8 cellular contexts compared by ENCODE assay signal in genomic region chr17:61928101-61928436, GRCh38. TPM values are rescaled to one million over a fixed set of nuclear protein-coding genes. Genes with fewer than 3 reads are reported as not detected.
DNase-seq lines count a peak whose midpoint lies in the region; ATAC-seq and TF ChIP-seq lines count a peak whose summit lies in the region.

No MANE protein-coding gene starts in this region.

- POLR2A ChIA-PET in activated B cell treated with CpG ODN at 0.5 μM for 24 hours (lab: Charles Lee) = interaction anchor here (1.2 kb wide), 1 partner anchor 137 kb away, joined by 3 read pairs; the partner anchor contains the start of gene MED13

- H3K4me3 Mint-ChIP-seq in activated T-cell treated with anti-CD3 and anti-CD28 coated beads, Interleukin-2, amount 50 U/mL, for 4 hours = peak overlapping the region; percentile 91
- peak overlapping the region; percentile 90 for H3K4me3 Mint-ChIP-seq in activated B cell treated with CpG ODN at 0.5 μM for 24 hours

- no peak for ATAC-seq in activated T-cell treated with anti-CD3 and anti-CD28 coated beads, Interleukin-2, amount 50 U/mL, for 4 hours
- ATAC-seq in activated B cell treated with CpG ODN at 0.5 μM for 24 hours (ENCODE audit: low read depth) (peak; percentile 1), sciatic nerve (no peak)

- H3K4me1 ChIP-seq in iPS-20b (ENCODE audit: insufficient read depth, low read length) (no peaks in the 10 kb centered on the region; the same call in 1 of the 2 replicates), thyroid gland (peaks cover 3 to 9% of the 10 kb centered on the region in 2 donors)

- H3K27ac ChIP-seq in iPS-20b (ENCODE audit: low read length) (peak overlapping the region; percentile 52), thyroid gland (peak overlapping the region; percentile 68 to 77 (median 70))

- TF ChIP-seq CTCF in activated B cell treated with CpG ODN at 0.5 μM for 24 hours (IDR thresholded peaks at IDR 0.05) = no peak
- peak in 1 of 6 experiments; percentile 2 for TF ChIP-seq CTCF in thyroid gland (IDR thresholded peaks at IDR 0.05)

- H3K9ac ChIP-seq in iPS-20b (ENCODE audit: low read depth, low read length) = peak overlapping the region; percentile 93; the same call in 1 of the 2 replicates

- H3K27me3 ChIP-seq in iPS-20b (ENCODE audit: insufficient read depth, low read length) (no peaks in the 10 kb centered on the region), thyroid gland (no peaks in the 10 kb centered on the region)

- peaks cover 18% of the 10 kb centered on the region for H3K4me1 Mint-ChIP-seq in activated T-cell treated with anti-CD3 and anti-CD28 coated beads, Interleukin-2, amount 50 U/mL, for 4 hours (ENCODE audit: low read depth)
- H3K4me1 Mint-ChIP-seq in activated B cell treated with CpG ODN at 0.5 μM for 24 hours = peaks cover 17% of the 10 kb centered on the region

- no peak for DNase-seq in activated T-cell treated with anti-CD3 and anti-CD28 coated beads, Interleukin-2, amount 50 U/mL, for 4 hours
- DNase-seq in activated T-cell treated with anti-CD3 and anti-CD28 coated beads, Interleukin-2, amount 50 U/mL, for 1 hour = no peak
- DNase-seq in activated B cell treated with CpG ODN at 0.5 μM for 24 hours = no peak
- DNase-seq in thyroid gland = no peak
- no peak for DNase-seq in GF-D8 (lab: John Stamatoyannopoulos, UW)
- no peak for DNase-seq in glomerular visceral epithelial cell (ENCODE audit: extremely low spot score)
- no peak for DNase-seq in sciatic nerve (ENCODE audit: low spot score)

- WGBS in thyroid gland, 2 donors = 41 to 49% methylated on average over 4 of the region's 4 CpGs

- no peak for TF ChIP-seq POLR2A in thyroid gland (IDR thresholded peaks at IDR 0.05)

- peak overlapping the region; percentile 78 for H3K4me3 ChIP-seq in iPS-20b (ENCODE audit: low read length)
- H3K4me3 ChIP-seq in thyroid gland (replicated peaks in 1 of 3) = peak overlapping the region in 1 of 3 donors; percentile 49

- H3K9me3 ChIP-seq in iPS-20b (ENCODE audit: insufficient read depth, low read depth, low read length) = no peaks in the 10 kb centered on the region
- no peaks in the 10 kb centered on the region for H3K9me3 ChIP-seq in thyroid gland

- H3K36me3 ChIP-seq in iPS-20b (ENCODE audit: insufficient read depth, low read depth, low read length) = peaks cover 12% of the 10 kb centered on the region; the same call in 1 of the 2 replicates
- H3K36me3 ChIP-seq in thyroid gland = no peaks in the 10 kb centered on the region

- peak overlapping the region; percentile 93 for H3K27ac Mint-ChIP-seq in activated B cell treated with CpG ODN at 0.5 μM for 24 hours

- CTCF ChIA-PET in activated B cell treated with CpG ODN at 0.5 μM for 24 hours (lab: Charles Lee) = no interaction called here

- intact Hi-C loops in activated B cell treated with CpG ODN at 0.5 μM for 24 hours (cut with micrococcal nuclease) (loop anchor here (1.0 kb wide), 2 partner anchors 65 to 1251 kb away; partner anchors contain the start of genes BCAS3 and BRIP1), thyroid gland (cut with DNase I) (loop anchor here (10.0 kb wide), 1 partner anchor 137 kb away; the partner anchor contains the start of gene MED13), sciatic nerve (cut with DNase I) (no loop called here)

- peaks cover 4% of the 10 kb centered on the region for H3K27me3 Mint-ChIP-seq in activated T-cell treated with anti-CD3 and anti-CD28 coated beads, Interleukin-2, amount 50 U/mL, for 4 hours (ENCODE audit: low read depth)
- H3K27me3 Mint-ChIP-seq in activated B cell treated with CpG ODN at 0.5 μM for 24 hours = no peaks in the 10 kb centered on the region

- H3K36me3 Mint-ChIP-seq in activated T-cell treated with anti-CD3 and anti-CD28 coated beads, Interleukin-2, amount 50 U/mL, for 4 hours (ENCODE audit: insufficient read depth) = peaks cover 5% of the 10 kb centered on the region
- peaks cover 29% of the 10 kb centered on the region for H3K36me3 Mint-ChIP-seq in activated B cell treated with CpG ODN at 0.5 μM for 24 hours (ENCODE audit: low read depth)

- H3K9me3 Mint-ChIP-seq in activated T-cell treated with anti-CD3 and anti-CD28 coated beads, Interleukin-2, amount 50 U/mL, for 4 hours = no peaks in the 10 kb centered on the region
- no peaks in the 10 kb centered on the region for H3K9me3 Mint-ChIP-seq in activated B cell treated with CpG ODN at 0.5 μM for 24 hours

RNA-seq across cellular contexts. Expression of gene INTS2, which starts 0.3 kb away (rescaled TPM):
- 10 to 100 TPM; 23.2 to 24.2 (median 23.6) TPM for total RNA-seq in activated T-cell treated with anti-CD3 and anti-CD28 coated beads, Interleukin-2, amount 50 U/mL, for 4 hours
- total RNA-seq in activated B cell treated with CpG ODN at 0.5 μM for 24 hours (21.4 and 21.8 TPM in 2 replicates), thyroid gland (10 to 100 TPM; 10.9 to 16.1 (median 13.5) TPM), sciatic nerve (16.0 TPM)
